In the genomic region with DNA sequence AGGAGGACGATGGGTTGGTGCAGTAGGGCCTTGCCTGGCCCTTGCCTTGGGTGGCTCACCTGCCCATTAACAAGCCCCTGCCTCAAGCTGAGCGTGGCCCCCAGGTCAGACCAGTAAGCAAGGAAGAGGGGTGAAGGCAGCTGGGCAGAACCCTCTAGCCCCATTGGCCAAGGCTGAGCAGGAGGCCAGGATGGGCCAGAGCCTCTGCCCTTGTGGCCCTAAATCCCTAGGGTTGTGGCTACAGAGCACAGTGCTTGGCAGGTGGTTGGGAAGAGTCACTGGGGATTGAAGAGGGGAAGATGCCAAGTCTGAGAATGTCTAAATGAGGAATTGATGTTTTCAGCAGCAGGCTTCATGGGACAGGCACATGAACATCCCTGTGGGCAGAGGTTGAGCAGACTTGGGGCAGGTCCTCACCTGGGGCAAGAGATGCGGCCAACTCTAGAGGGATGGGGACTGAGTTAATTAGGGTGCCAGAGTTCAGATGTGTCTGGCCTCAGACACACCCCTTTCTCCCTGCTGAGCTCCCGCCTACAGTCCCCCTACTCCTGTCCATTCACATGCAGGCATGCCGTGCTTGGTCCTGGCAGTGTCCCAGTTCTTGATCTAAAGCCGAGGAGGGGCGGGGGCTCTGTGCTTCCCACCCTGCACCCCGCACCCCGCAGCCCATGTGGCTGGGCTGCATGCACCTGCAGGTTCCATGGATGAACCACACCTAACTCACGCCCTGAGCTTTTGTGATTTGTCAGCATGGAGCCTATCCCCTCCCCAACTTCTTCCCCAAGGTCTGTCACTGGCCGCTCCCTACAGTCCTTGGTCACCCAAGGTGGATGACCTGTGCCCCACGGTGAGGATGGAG, we compare ENCODE assay signal across 2 cellular contexts.
TF ChIP-seq lines count a peak whose summit lies in the region.

No MANE protein-coding gene starts in this region.

TF ChIP-seq in HEK293, 187 proteins besides CTCF, POLR2A, EP300 and RAD21:
- TF ChIP-seq ZNF626 (tag by site-specific recombination; IDR thresholded peaks at IDR 0.05) (no peak), SP7 (tag by site-specific recombination; IDR thresholded peaks at IDR 0.05) (peak; percentile 13; the same call in 1 of the 2 replicates), KLF9 (tag by site-specific recombination; IDR thresholded peaks at IDR 0.05; ENCODE audit: low read depth) (peak; percentile 13; the same call in 1 of the 2 replicates)

TF ChIP-seq in K562, 482 proteins besides CTCF, POLR2A, EP300 and RAD21:
- TF ChIP-seq POLR2G (IDR thresholded peaks at IDR 0.05; ENCODE audit: low read depth, low read length) (peak; percentile 54), MAFF (IDR thresholded peaks at IDR 0.05; ENCODE audit: low read length) (no peak)
